In genomic region chr1:7703321-7704213, GRCh38 we compare ENCODE assay signal across 9 cellular contexts.
DNase-seq lines count a peak whose midpoint lies in the region; ATAC-seq and TF ChIP-seq lines count a peak whose summit lies in the region.
"Had no signal": no experiment of that assay in that cellular context is flagged by ENCODE, and none has a peak within 500 bp of the region (broad histone marks: within the 10 kb centered on the region; RNA-seq: fewer than 3 reads in every experiment).

No MANE protein-coding gene starts in this region.

- H3K4ac ChIP-seq in neuronal stem cell (ENCODE audit: low read length): no peak overlapping the region

- POLR2A ChIA-PET in GM10248 (lab: Yijun Ruan, JAX): no interaction called here

- no peak overlapping the region for H3K27ac Mint-ChIP-seq in dendritic cell treated with granulocyte-macrophage colony-stimulating factor and Interleukin-4, amounts not matched to agents 40 ng/mL and 50 ng/mL, for 4 days

- peak overlapping the region; percentile 81 for H2AFZ ChIP-seq in neuronal stem cell (ENCODE audit: low read length)

- H3K4me2 ChIP-seq in neuronal stem cell (ENCODE audit: insufficient read depth, low read length, poor library complexity, severe bottlenecking): peak overlapping the region; percentile 43

- H3K14ac ChIP-seq in neuronal stem cell (ENCODE audit: low read length): no peak overlapping the region

- DNase-seq in NCI-H510A treated with DMSO at 0.1 percent for 48 hours (lab: John Stamatoyannopoulos, UW) (peak; percentile 85), neuronal stem cell (ENCODE audit: low spot score) (peak; percentile 51), UCSD-AML1 (lab: John Stamatoyannopoulos, UW; ENCODE audit: unreplicated experiment) (no peak), GM10248 (ENCODE audit: extremely low spot score) (no peak)

- H2BK120ac ChIP-seq in neuronal stem cell (ENCODE audit: low read depth, low read length): no peak overlapping the region

- H3K27me3 Mint-ChIP-seq in dendritic cell treated with granulocyte-macrophage colony-stimulating factor and Interleukin-4, amounts not matched to agents 40 ng/mL and 50 ng/mL, for 4 days: peaks cover 71% of the 10 kb centered on the region

- H2BK15ac ChIP-seq in neuronal stem cell (ENCODE audit: low read length): no peak overlapping the region

- no peaks in the 10 kb centered on the region for H3K79me1 ChIP-seq in neuronal stem cell (ENCODE audit: low read depth, low read length)

- peaks cover 0 to 6% of the 10 kb centered on the region in 2 donors for H3K9me3 ChIP-seq in neuronal stem cell (replicated peaks in 1 of 2; ENCODE audit: control insufficient read depth in 2 of 2, insufficient read depth in 1 of 2, low read depth in 1 of 2, low read length in 2 of 2)

- H3K36me3 ChIP-seq in neuronal stem cell (replicated peaks in 1 of 2; ENCODE audit: control insufficient read depth in 2 of 2, insufficient read depth in 2 of 2, low read length in 2 of 2): peaks cover 0 to 4% of the 10 kb centered on the region in 2 donors

- ATAC-seq in GM21723 (IDR thresholded peaks at IDR 0.05; ENCODE audit: unreplicated experiment) (peak; percentile 14), HG03571 (IDR thresholded peaks at IDR 0.05; ENCODE audit: unreplicated experiment) (no peak), HG03108 (IDR thresholded peaks at IDR 0.05; ENCODE audit: unreplicated experiment) (no peak)

- peaks cover 7% of the 10 kb centered on the region for H3K4me1 Mint-ChIP-seq in dendritic cell treated with granulocyte-macrophage colony-stimulating factor and Interleukin-4, amounts not matched to agents 40 ng/mL and 50 ng/mL, for 4 days (ENCODE audit: low read depth)

- TF ChIP-seq CTCF in GM10248 (IDR thresholded peaks at IDR 0.05; ENCODE audit: control extremely low read depth, extremely low read depth, low read depth, missing control alignments): no peak

- no peak overlapping the region for H2BK12ac ChIP-seq in neuronal stem cell (ENCODE audit: low read length)

- no peak overlapping the region for H3K23ac ChIP-seq in neuronal stem cell (ENCODE audit: low read depth, low read length, poor library complexity)

- H4K8ac ChIP-seq in neuronal stem cell (ENCODE audit: low read depth, low read length): no peak overlapping the region

- WGBS in neuronal stem cell (ENCODE audit: extremely low coverage in 2 of 2, insufficient read length in 2 of 2, insufficient replicate concordance in 1 of 2), 2 donors: no CpG with 5 or more reads among the region's 60 CpGs

- H4K91ac ChIP-seq in neuronal stem cell (ENCODE audit: low read depth, low read length, poor library complexity): no peak overlapping the region

- peak overlapping the region; percentile 70 to 84 for H3K4me3 ChIP-seq in neuronal stem cell (ENCODE audit: low read length in 2 of 2)

- H2BK5ac ChIP-seq in neuronal stem cell (ENCODE audit: low read length): no peak overlapping the region

- peak overlapping the region; percentile 74 for H3K4me3 Mint-ChIP-seq in dendritic cell treated with granulocyte-macrophage colony-stimulating factor and Interleukin-4, amounts not matched to agents 40 ng/mL and 50 ng/mL, for 4 days

- CTCF ChIA-PET in GM10248 (lab: Yijun Ruan, JAX): interaction anchor here (1.0 to 2.2 kb wide), 5 partner anchors 13 to 50 kb away, joined by 3 to 7 read pairs (median 4); no protein-coding TSS in a partner anchor

- no peaks in the 10 kb centered on the region for H3K9me3 Mint-ChIP-seq in dendritic cell treated with granulocyte-macrophage colony-stimulating factor and Interleukin-4, amounts not matched to agents 40 ng/mL and 50 ng/mL, for 4 days

- H3K4me1 ChIP-seq in neuronal stem cell (ENCODE audit: control insufficient read depth in 2 of 2, insufficient read depth in 1 of 2, low read depth in 1 of 2, low read length in 2 of 2): peaks cover 14 to 19% of the 10 kb centered on the region in 2 donors

- H2AK5ac ChIP-seq in neuronal stem cell (ENCODE audit: low read depth, low read length): peak overlapping the region; percentile 31

- no peak overlapping the region for H3K27ac ChIP-seq in neuronal stem cell (replicated peaks; ENCODE audit: low read length)
- H3K27ac ChIP-seq: HL-60 had no signal

- peak overlapping the region; percentile 51 for H3K18ac ChIP-seq in neuronal stem cell (ENCODE audit: low read length)

- peaks cover 10% of the 10 kb centered on the region for H3K36me3 Mint-ChIP-seq in dendritic cell treated with granulocyte-macrophage colony-stimulating factor and Interleukin-4, amounts not matched to agents 40 ng/mL and 50 ng/mL, for 4 days (ENCODE audit: low read depth)

- no peak overlapping the region for H3K9ac ChIP-seq in neuronal stem cell (ENCODE audit: low read depth, low read length, poor library complexity)

- intact Hi-C loops in dendritic cell treated with granulocyte-macrophage colony-stimulating factor and Interleukin-4, amounts not matched to agents 40 ng/mL and 50 ng/mL, for 4 days (cut with micrococcal nuclease): loop anchor here (2.0 kb wide), 1 partner anchor 67 kb away; the partner anchor contains the start of gene VAMP3

- peaks cover 2 to 23% (median 4%) of the 10 kb centered on the region in 3 experiments for H3K27me3 ChIP-seq in neuronal stem cell (ENCODE audit: control insufficient read depth in 3 of 3, insufficient read depth in 3 of 3, low read depth in 1 of 3, low read length in 3 of 3)

Comparison
In these comparisons a context has a peak if more than half of its experiments do, and no peak if none do; other contexts are left out.
1. DNase-seq: peak in NCI-H510A treated with DMSO at 0.1 percent for 48 hours (single experiment) and neuronal stem cell (single experiment); none in UCSD-AML1 (single experiment) and GM10248 (single experiment).